In the genomic region with DNA sequence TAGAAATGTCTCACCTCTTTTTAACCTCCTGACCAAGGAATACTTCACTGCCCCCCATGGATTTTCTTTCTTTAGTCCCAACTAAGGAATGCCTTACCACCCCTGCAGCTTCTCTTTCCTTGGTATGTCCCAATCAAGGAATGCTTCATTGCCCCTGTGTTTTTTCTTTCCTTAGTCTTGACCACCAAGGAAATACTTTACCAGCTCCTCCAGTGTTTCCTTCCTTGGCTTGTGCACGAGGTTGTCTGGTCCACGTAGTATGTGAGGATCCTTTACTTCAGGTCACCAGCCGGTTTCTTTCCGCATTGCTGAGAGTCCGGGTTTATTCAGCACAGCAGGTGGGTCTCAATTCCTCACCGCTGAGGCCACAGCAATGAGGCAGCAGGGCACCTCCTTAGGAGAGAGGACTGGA, we compare ENCODE assay signal across 17 cellular contexts. TPM values are rescaled to one million over a fixed set of nuclear protein-coding genes. Genes with fewer than 3 reads are reported as not detected.
"Had no signal": no experiment of that assay in that cellular context is flagged by ENCODE, and none has a peak within 500 bp of the region (broad histone marks: within the 10 kb centered on the region; RNA-seq: fewer than 3 reads in every experiment).

No MANE protein-coding gene starts in this region.

- H3K36me3 ChIP-seq: neutrophil, SJSA1, transverse colon had no signal

- H3K27ac Mint-ChIP-seq: activated T-helper 2 cell treated with anti-CD3 and anti-CD28 coated beads, Interferon-gamma antibody, Interleukin-2, Interleukin-4, amounts not matched to agents 10 μg/mL and 5 μg/mL and 100 μg/mL, durations not matched to agents 14 hours and 24 hours and 36 hours; dendritic cell treated with granulocyte-macrophage colony-stimulating factor and Interleukin-4, amounts not matched to agents 40 ng/mL and 50 ng/mL, for 4 days; stimulated activated naive B cell treated with anti-CD40 and anti-IgM and Interleukin-4, amounts not matched to agents 10 μg/mL and 1 μg/mL and 100 μg/mL, for 72 hours had no signal

- DNase-seq: activated CD4-positive, alpha-beta T cell treated with anti-CD3 and anti-CD28 coated beads for 48 hours; activated naive CD4-positive, alpha-beta T cell treated with anti-CD3 and anti-CD28 coated beads, Interleukin-2, amount 50 U/mL, for 16 hours; activated T-cell treated with anti-CD3 and anti-CD28 coated beads for 4 hours; cerebellar nuclear complex; hypothalamus; midbrain; stimulated activated naive B cell treated with anti-CD40 and anti-IgM and Interleukin-4, amounts not matched to agents 10 μg/mL and 1 μg/mL and 100 μg/mL, for 72 hours; SW 1271; transverse colon had no signal

- H3K4me1 ChIP-seq: transverse colon had no signal

- H3K27me3 Mint-ChIP-seq: dendritic cell treated with granulocyte-macrophage colony-stimulating factor and Interleukin-4, amounts not matched to agents 40 ng/mL and 50 ng/mL, for 4 days had no signal

- H3K9me3 Mint-ChIP-seq: activated T-helper 2 cell treated with anti-CD3 and anti-CD28 coated beads, Interferon-gamma antibody, Interleukin-2, Interleukin-4, amounts not matched to agents 10 μg/mL and 5 μg/mL and 100 μg/mL, durations not matched to agents 14 hours and 24 hours and 36 hours had no signal

- H3K27ac ChIP-seq: neutrophil, SJSA1, transverse colon had no signal

- H3K4me3 Mint-ChIP-seq: dendritic cell treated with granulocyte-macrophage colony-stimulating factor and Interleukin-4, amounts not matched to agents 40 ng/mL and 50 ng/mL, for 4 days; stimulated activated naive B cell treated with anti-CD40 and anti-IgM and Interleukin-4, amounts not matched to agents 10 μg/mL and 1 μg/mL and 100 μg/mL, for 72 hours had no signal

- H3K27me3 ChIP-seq: neutrophil, SJSA1, transverse colon had no signal

- H3K4me3 ChIP-seq: SJSA1, smooth muscle cell, transverse colon had no signal

- H3K36me3 Mint-ChIP-seq: stimulated activated naive B cell treated with anti-CD40 and anti-IgM and Interleukin-4, amounts not matched to agents 10 μg/mL and 1 μg/mL and 100 μg/mL, for 72 hours had no signal

- H3K4me2 ChIP-seq: smooth muscle cell had no signal

RNA-seq across cellular contexts. Expression of a gene that starts 59.3 kb away (rescaled TPM):
- total RNA-seq: activated CD8-positive, alpha-beta memory T cell treated with anti-CD3 and anti-CD28 coated beads for 36 hours; activated T-helper 2 cell treated with anti-CD3 and anti-CD28 coated beads, Interferon-gamma antibody, Interleukin-2, Interleukin-4, amounts not matched to agents 10 μg/mL and 5 μg/mL and 100 μg/mL, durations not matched to agents 14 hours and 24 hours and 36 hours; kidney epithelial cell; right cardiac atrium; SJSA1 had no signal
